Comparison of ENCODE assay signal across 22 cellular contexts in the genomic region with DNA sequence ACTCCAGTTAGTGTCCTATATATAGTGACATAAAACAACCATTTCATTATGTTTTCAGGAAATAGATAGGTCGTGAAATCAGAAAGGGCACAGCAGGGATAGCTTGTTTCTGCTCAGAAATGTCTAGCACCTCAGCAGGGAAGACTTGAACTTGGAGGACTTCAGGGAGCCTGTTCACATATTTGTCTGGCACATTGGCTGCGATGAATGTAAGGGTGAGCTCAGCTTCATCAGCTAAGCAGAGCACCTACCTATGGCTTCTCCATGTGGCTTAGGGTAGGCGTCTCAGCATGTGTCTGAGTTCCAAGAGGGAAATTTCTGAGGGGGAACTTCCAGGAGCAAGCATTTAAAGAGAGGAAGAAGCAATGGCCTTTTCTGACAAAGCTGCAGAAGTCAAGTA.
"Had no signal": no experiment of that assay in that cellular context is flagged by ENCODE, and none has a peak within 500 bp of the region (broad histone marks: within the 10 kb centered on the region; RNA-seq: fewer than 3 reads in every experiment).

No MANE protein-coding gene starts in this region.

- H3K4me3 ChIP-seq: K562 had no signal

- H3K9me3 ChIP-seq: SK-N-SH had no signal

- H3K4me3 Mint-ChIP-seq: IgD-negative memory B cell had no signal

- H3K27ac Mint-ChIP-seq: IgD-negative memory B cell had no signal

- H3K9ac ChIP-seq: KMS-11, SK-N-SH had no signal

- H3K4me1 Mint-ChIP-seq: IgD-negative memory B cell had no signal

- H3K27me3 Mint-ChIP-seq: IgD-negative memory B cell had no signal

- ATAC-seq: K562, Panc1, PC-3 had no signal

- H3K27ac ChIP-seq: KMS-11, RWPE1 had no signal

- DNase-seq: Kasumi-1, MM.1S, NCI-H1092 treated with DMSO at 0.1 percent for 48 hours, NCI-H1436, NCI-H187, NCI-H2029, NCI-H2081 treated with DMSO at 0.1 percent for 48 hours, NCI-H2171, NCI-H226, NCI-H446, NCI-H510A, NCI-H524 treated with DMSO at 0.1 percent for 48 hours, NCI-H69, NCI-H774, PC-3, SHP77, SK-N-SH had no signal

- H3K4me2 ChIP-seq: KMS-11, SK-N-SH had no signal
